Comparison of ENCODE assay signal across 31 cellular contexts in the genomic region with DNA sequence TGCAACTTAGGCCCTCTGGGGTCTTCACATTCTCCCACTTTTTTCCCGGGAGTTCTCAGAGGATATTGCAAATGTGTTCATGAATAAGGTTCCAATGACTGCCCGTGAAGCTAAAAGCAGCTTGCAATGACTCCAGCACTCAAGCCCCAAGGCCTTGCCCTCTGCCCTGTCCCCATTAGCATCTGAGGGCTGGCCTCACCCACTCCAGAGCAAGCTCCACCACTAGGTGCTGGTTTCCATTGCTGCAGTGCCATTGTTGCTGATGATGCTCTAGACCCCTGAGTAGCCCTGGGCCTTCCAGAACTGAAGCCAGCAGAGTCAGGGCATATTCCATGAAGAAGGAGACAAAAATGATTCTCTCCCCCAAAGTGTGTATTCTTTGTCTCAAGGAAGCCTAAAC.
"Had no signal": no experiment of that assay in that cellular context is flagged by ENCODE, and none has a peak within 500 bp of the region (broad histone marks: within the 10 kb centered on the region; RNA-seq: fewer than 3 reads in every experiment).

No MANE protein-coding gene starts in this region.

- H3K27me3 Mint-ChIP-seq: progenitor cell of endocrine pancreas; stimulated activated memory B cell treated with anti-CD40 and anti-IgM and Interleukin-4, amounts not matched to agents 10 μg/mL and 1 μg/mL and 100 μg/mL, for 72 hours had no signal

- H3K4me3 Mint-ChIP-seq: naive B cell; naive thymus-derived CD8-positive, alpha-beta T cell; natural killer cell treated with Interleukin-12 subunit alpha and Interleukin-12 subunit beta and Interleukin-15 and Interleukin-18, amount 100 ng/mL, for 72 hours; nephron progenitor cell; neural crest cell; stimulated activated memory B cell treated with anti-CD40 and anti-IgM and Interleukin-4, amounts not matched to agents 10 μg/mL and 1 μg/mL and 100 μg/mL, for 72 hours; stimulated activated naive CD8-positive, alpha-beta T cell treated with anti-CD3 and anti-CD28 coated beads, Interleukin-15, amount 100 ng/mL, for 72 hours had no signal

- H3K27me3 ChIP-seq: ovary, right lobe of liver, sigmoid colon, suprapubic skin, testis, tibial artery, transverse colon, upper lobe of left lung had no signal

- H3K4me1 Mint-ChIP-seq: naive B cell; nephron progenitor cell; neural crest cell; stimulated activated memory B cell treated with anti-CD40 and anti-IgM and Interleukin-4, amounts not matched to agents 10 μg/mL and 1 μg/mL and 100 μg/mL, for 72 hours; stimulated activated naive CD8-positive, alpha-beta T cell treated with anti-CD3 and anti-CD28 coated beads, Interleukin-15, amount 100 ng/mL, for 72 hours had no signal

- H3K9me3 ChIP-seq: ovary, psoas muscle, right lobe of liver, sigmoid colon, spleen, suprapubic skin, testis, tibial artery, transverse colon, upper lobe of left lung had no signal

- H3K27ac Mint-ChIP-seq: naive thymus-derived CD8-positive, alpha-beta T cell; natural killer cell treated with Interleukin-12 subunit alpha and Interleukin-12 subunit beta and Interleukin-15 and Interleukin-18, amount 100 ng/mL, for 72 hours; nephron progenitor cell; progenitor cell of endocrine pancreas; stimulated activated memory B cell treated with anti-CD40 and anti-IgM and Interleukin-4, amounts not matched to agents 10 μg/mL and 1 μg/mL and 100 μg/mL, for 72 hours; stimulated activated naive CD8-positive, alpha-beta T cell treated with anti-CD3 and anti-CD28 coated beads, Interleukin-15, amount 100 ng/mL, for 72 hours had no signal

- H3K36me3 ChIP-seq: ovary, right lobe of liver, spleen, suprapubic skin, tibial artery, transverse colon, upper lobe of left lung had no signal

- ATAC-seq: naive thymus-derived CD8-positive, alpha-beta T cell; psoas muscle; right cardiac atrium; right lobe of liver; stimulated activated memory B cell treated with anti-CD40 and anti-IgM and Interleukin-4, amounts not matched to agents 10 μg/mL and 1 μg/mL and 100 μg/mL, for 72 hours; stimulated activated naive CD8-positive, alpha-beta T cell treated with anti-CD3 and anti-CD28 coated beads, Interleukin-15, amount 100 ng/mL, for 72 hours; stimulated activated naive CD8-positive, alpha-beta T cell treated with anti-CD3 and anti-CD28 coated beads, Interleukin-15, Interleukin-2, amounts not matched to agents 100 U/mL and 50 U/mL, for 24 hours had no signal

- H3K27ac ChIP-seq: ovary, parathyroid adenoma, psoas muscle, right lobe of liver, sigmoid colon, spleen, suprapubic skin, testis, tibial artery, transverse colon, upper lobe of left lung had no signal

- H3K9ac ChIP-seq: parathyroid adenoma had no signal

- H3K4me1 ChIP-seq: parathyroid adenoma, psoas muscle, right lobe of liver, sigmoid colon, spleen, suprapubic skin, transverse colon, upper lobe of left lung had no signal

- H3K9me3 Mint-ChIP-seq: natural killer cell treated with Interleukin-12 subunit alpha and Interleukin-12 subunit beta and Interleukin-15 and Interleukin-18, amount 100 ng/mL, for 72 hours; nephron progenitor cell; neural crest cell; stimulated activated memory B cell treated with anti-CD40 and anti-IgM and Interleukin-4, amounts not matched to agents 10 μg/mL and 1 μg/mL and 100 μg/mL, for 72 hours; stimulated activated naive CD8-positive, alpha-beta T cell treated with anti-CD3 and anti-CD28 coated beads, Interleukin-15, amount 100 ng/mL, for 72 hours had no signal

- DNase-seq: naive B cell; naive thymus-derived CD8-positive, alpha-beta T cell; nephron progenitor cell; occipital lobe; ovary; posterior cingulate gyrus; psoas muscle; right cardiac atrium; right lobe of liver; sigmoid colon; spleen; stimulated activated CD4-positive, alpha-beta T cell treated with anti-CD3 and anti-CD28 coated beads, Interleukin-12 subunit alpha, Interleukin-12 subunit beta, amount 100 ng/mL, for 4 hours; stimulated activated CD4-positive, alpha-beta T cell treated with anti-CD3 and anti-CD28 coated beads, Interleukin-1b, Interleukin-23, amount 100 ng/mL, for 48 hours; stimulated activated CD4-positive, alpha-beta T cell treated with anti-CD3 and anti-CD28 coated beads, Interleukin-4, amount 100 ng/mL, for 1 hour; stimulated activated CD4-positive, alpha-beta T cell treated with anti-CD3 and anti-CD28 coated beads, Interleukin-4, amount 100 ng/mL, for 4 hours; stimulated activated CD8-positive, alpha-beta memory T cell treated with anti-CD3 and anti-CD28 coated beads, Interleukin-4, amount 100 ng/mL, for 48 hours; stimulated activated naive CD4-positive, alpha-beta T cell; stimulated activated naive CD8-positive, alpha-beta T cell treated with anti-CD3 and anti-CD28 coated beads, Interleukin-15, amount 100 ng/mL, for 72 hours; stimulated activated naive CD8-positive, alpha-beta T cell treated with anti-CD3 and anti-CD28 coated beads, Interleukin-15, Interleukin-2, amounts not matched to agents 100 U/mL and 50 U/mL, for 24 hours; substantia nigra; testis; tibial artery; transverse colon; upper lobe of left lung had no signal

- H3K4me3 ChIP-seq: ovary, psoas muscle, right lobe of liver, sigmoid colon, smooth muscle cell, spleen, suprapubic skin, testis, tibial artery, transverse colon, upper lobe of left lung had no signal

- H3K36me3 Mint-ChIP-seq: naive B cell; naive thymus-derived CD8-positive, alpha-beta T cell; stimulated activated memory B cell treated with anti-CD40 and anti-IgM and Interleukin-4, amounts not matched to agents 10 μg/mL and 1 μg/mL and 100 μg/mL, for 72 hours had no signal

- H3K79me2 ChIP-seq: parathyroid adenoma had no signal

- H2AFZ ChIP-seq: parathyroid adenoma had no signal

- H3K4me2 ChIP-seq: smooth muscle cell had no signal
